ENCODE assay signal across 9 cellular contexts in genomic region chr4:100908540-100908939, GRCh38.
"Had no signal": no experiment of that assay in that cellular context is flagged by ENCODE, and none has a peak within 500 bp of the region (broad histone marks: within the 10 kb centered on the region; RNA-seq: fewer than 3 reads in every experiment).

No MANE protein-coding gene starts in this region.

- DNase-seq: H9, HCEC 1CT, HFFc6, KG1 had no signal

- H3K4me3 ChIP-seq: GM23338 had no signal

- FAIRE-seq: H1, H54, HepG2 had no signal

- H3K27ac ChIP-seq: HL-60 had no signal

- H3K4me2 ChIP-seq: GM23338 had no signal

- ATAC-seq: GM23338 had no signal
